Comparison of ENCODE assay signal across 9 cellular contexts in genomic region chr15:99408236-99409096, GRCh38.
DNase-seq lines count a peak whose midpoint lies in the region; ATAC-seq and TF ChIP-seq lines count a peak whose summit lies in the region.
"Had no signal": no experiment of that assay in that cellular context is flagged by ENCODE, and none has a peak within 500 bp of the region (broad histone marks: within the 10 kb centered on the region; RNA-seq: fewer than 3 reads in every experiment).

No MANE protein-coding gene starts in this region.

- peak; percentile 87 for DNase-seq in D341Med (ENCODE audit: low spot score)
- peak in 4 of 5 donors; percentile 60 to 71 (median 64) for DNase-seq in heart left ventricle
- no peak for DNase-seq in gastrocnemius medialis
- no peak for DNase-seq in NOMO-1 treated with dmso at 0.1 percent for 144 hours (lab: John Stamatoyannopoulos, UW; ENCODE audit: unreplicated experiment)
- no peak for DNase-seq in NCI-H345 (lab: John Stamatoyannopoulos, UW)
- no peak for DNase-seq in RPMI8226
- no peak for DNase-seq in SHP77 treated with DMSO at 0.1 percent for 48 hours (lab: John Stamatoyannopoulos, UW)

- intact Hi-C loops in heart left ventricle (cut with DNase I), result loop anchor here in 8 of 10 donors (2.0 to 10.0 kb wide), 10 partner anchors 96 to 299 kb away; partner anchors contain the start of gene MEF2A (in 5 of the 8)
- intact Hi-C loops in gastrocnemius medialis (cut with DNase I; ENCODE audit: low total_unique reads), result loop anchor here (1.0 to 10.0 kb wide), 4 partner anchors 124 to 348 kb away; no protein-coding TSS in a partner anchor

- TF ChIP-seq CTCF in heart left ventricle (IDR thresholded peaks at IDR 0.05), result no peak
- TF ChIP-seq CTCF in gastrocnemius medialis (IDR thresholded peaks at IDR 0.05 in 4 of 5, conservative IDR thresholded peaks at IDR 0.05 in 1 of 5), result no peak

- H3K4me3 ChIP-seq in heart left ventricle (no peak overlapping the region), gastrocnemius medialis (no peak overlapping the region)
- H3K4me3 ChIP-seq: mucosa of descending colon had no signal

- H3K4me1 ChIP-seq in heart left ventricle (peaks cover 0 to 26% (median 22%) of the 10 kb centered on the region in 12 donors), gastrocnemius medialis (peaks cover 13 to 15% of the 10 kb centered on the region in 2 donors)

- H3K36me3 ChIP-seq in heart left ventricle (no peaks in the 10 kb centered on the region), gastrocnemius medialis (no peaks in the 10 kb centered on the region)

- H3K27ac ChIP-seq in heart left ventricle (peak overlapping the region in 10 of 12 donors; percentile 6 to 71 (median 42)), gastrocnemius medialis (peak overlapping the region in 3 of 4 donors; percentile 4 to 37 (median 32))

- 31 to 40% (median 34%) methylated on average over 12 of the region's 12 CpGs for WGBS in heart left ventricle, 4 donors

- ATAC-seq in SK-N-SH treated with all-trans-retinoic acid at 6 μM for 48 hours (peak; percentile 80), heart left ventricle (peak; percentile 27 to 54 (median 46)), gastrocnemius medialis (peak; percentile 18 to 45)

- H3K9me3 ChIP-seq in heart left ventricle (no peaks in the 10 kb centered on the region), gastrocnemius medialis (no peaks in the 10 kb centered on the region)
- H3K9me3 ChIP-seq: mucosa of descending colon had no signal

- in situ Hi-C loops in gastrocnemius medialis (cut with MboI; ENCODE audit: low sequenced_read_pairs in 4 of 4), result loop anchor here in 3 of 4 donors (5.0 to 25.0 kb wide), 2 partner anchors 294 to 304 kb away; no protein-coding TSS in a partner anchor

- H3K27me3 ChIP-seq in heart left ventricle (no peaks in the 10 kb centered on the region), gastrocnemius medialis (no peaks in the 10 kb centered on the region)

- TF ChIP-seq POLR2A in heart left ventricle (IDR thresholded peaks at IDR 0.05), result no peak
- no peak for TF ChIP-seq POLR2A in gastrocnemius medialis (IDR thresholded peaks at IDR 0.05)

TF ChIP-seq in SK-N-SH treated with all-trans-retinoic acid at 6 μM for 48 hours, 23 proteins besides CTCF, POLR2A, EP300 and RAD21:
- TF ChIP-seq POU6F1 (CRISPR knock-in tag; IDR thresholded peaks at IDR 0.05; ENCODE audit: borderline replicate concordance, low read depth) (no peak), CSRNP3 (CRISPR knock-in tag; IDR thresholded peaks at IDR 0.05) (no peak), TOX (CRISPR knock-in tag; IDR thresholded peaks at IDR 0.05; ENCODE audit: borderline replicate concordance) (no peak), ZFP30 (CRISPR knock-in tag; IDR thresholded peaks at IDR 0.05) (no peak), ESRRG (CRISPR knock-in tag; IDR thresholded peaks at IDR 0.05) (no peak), ISL1 (CRISPR knock-in tag; IDR thresholded peaks at IDR 0.05) (no peak), ZNF565 (CRISPR knock-in tag; conservative IDR thresholded peaks at IDR 0.05; ENCODE audit: low read depth) (no peak), SNAI2 (CRISPR knock-in tag; IDR thresholded peaks at IDR 0.05) (no peak), ZFP3 (CRISPR knock-in tag; IDR thresholded peaks at IDR 0.05) (no peak), ZC3H10 (CRISPR knock-in tag; IDR thresholded peaks at IDR 0.05) (no peak)

Comparison
In these comparisons a context has a peak if more than half of its experiments do, and no peak if none do; other contexts are left out.
1. DNase-seq: peak in D341Med (single experiment) and heart left ventricle (4 of 5); none in gastrocnemius medialis (0 of 2), NOMO-1 treated with dmso at 0.1 percent for 144 hours (single experiment), NCI-H345 (single experiment), RPMI8226 (single experiment) and SHP77 treated with DMSO at 0.1 percent for 48 hours (single experiment).
2. Peak in every context shown above with its lines, with median percentiles within 50 percentile points of each other: ATAC-seq.